Comparison of ENCODE assay signal across 9 cellular contexts in the genomic region with DNA sequence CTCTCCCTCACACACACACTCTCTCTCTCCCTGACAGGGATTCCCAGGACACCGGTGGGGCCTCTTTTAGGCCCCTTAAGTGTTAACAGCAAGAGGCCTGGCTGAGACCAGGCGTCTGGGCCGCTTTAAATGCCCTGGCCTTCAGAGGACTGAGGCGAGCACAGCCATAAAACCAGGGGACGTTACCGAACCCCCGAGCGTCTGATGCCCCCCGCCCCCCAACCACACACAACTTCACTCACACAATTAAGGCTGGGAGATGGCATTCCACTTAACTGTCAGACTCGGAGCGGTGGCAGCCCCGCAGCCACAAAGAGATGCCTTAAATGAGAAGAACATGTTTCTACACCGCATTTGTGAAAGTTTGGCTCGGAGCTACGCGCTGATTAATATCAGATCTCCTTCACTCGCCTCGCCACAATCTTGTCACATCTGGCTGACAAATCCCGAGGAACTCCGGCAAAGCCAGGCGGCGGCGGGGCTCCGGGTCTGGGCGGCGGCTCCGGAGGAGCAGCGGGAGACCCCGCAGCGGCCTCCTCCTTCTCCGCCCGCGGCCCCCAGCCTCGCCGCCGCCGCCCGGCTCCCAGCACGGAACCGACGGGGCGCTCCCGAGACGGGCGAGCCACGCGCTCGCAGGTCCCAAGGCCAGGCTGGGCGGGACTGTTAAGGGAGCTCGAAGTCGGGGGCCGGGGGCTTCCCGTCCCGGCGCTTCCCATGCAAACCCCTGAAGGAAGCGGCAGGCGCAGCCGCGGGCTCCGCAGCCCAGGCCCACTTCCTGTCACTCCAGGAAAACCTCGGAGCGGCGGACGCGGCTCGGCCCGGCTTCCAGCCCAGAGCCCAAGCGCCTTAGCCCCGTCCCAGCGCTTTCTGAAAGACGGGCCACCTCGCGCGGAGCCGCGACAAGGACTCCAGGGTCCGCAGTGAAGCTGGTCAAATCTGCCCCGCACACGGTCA. TPM values are rescaled to one million over a fixed set of nuclear protein-coding genes. Genes with fewer than 3 reads are reported as not detected.
DNase-seq lines count a peak whose midpoint lies in the region; ATAC-seq, FAIRE-seq and TF ChIP-seq lines count a peak whose summit lies in the region.
"Had no signal": no experiment of that assay in that cellular context is flagged by ENCODE, and none has a peak within 500 bp of the region (broad histone marks: within the 10 kb centered on the region; RNA-seq: fewer than 3 reads in every experiment).

No MANE protein-coding gene starts in this region.

- H3K27me3 ChIP-seq in liver (ENCODE audit: control insufficient read depth in 4 of 4, insufficient read depth in 4 of 4, low read length in 3 of 4) (peaks cover 0 to 25% (median 4%) of the 10 kb centered on the region in 4 donors), HepG2 (ENCODE audit: control insufficient read depth in 1 of 2, insufficient read depth in 2 of 2, low read length in 2 of 2) (peaks cover 0 to 9% of the 10 kb centered on the region in 2 experiments; a peak in 3 of 5 replicates), lung (ENCODE audit: control insufficient read depth, insufficient read depth) (peaks cover 9% of the 10 kb centered on the region), aorta (ENCODE audit: control insufficient read depth in 1 of 2, insufficient read depth in 2 of 2, low read length in 1 of 2) (peaks cover 0 to 3% of the 10 kb centered on the region in 2 donors)

- no peak overlapping the region for H3K9ac ChIP-seq in liver (ENCODE audit: low read depth in 1 of 2, low read length in 2 of 2)
- no peak overlapping the region for H3K9ac ChIP-seq in HepG2 (ENCODE audit: insufficient read depth, low read depth, low read length)

- no peak overlapping the region for H2AFZ ChIP-seq in HepG2 (ENCODE audit: low read length)

- no peak for ATAC-seq in HepG2
- peak; percentile 40 for ATAC-seq in lung (ENCODE audit: insufficient read depth, low FRiP score)
- peak; percentile 36 for ATAC-seq in aorta (ENCODE audit: low FRiP score)
- ATAC-seq in GM21367 (IDR thresholded peaks at IDR 0.05; ENCODE audit: unreplicated experiment): no peak
- ATAC-seq in HG02852 (IDR thresholded peaks at IDR 0.05; ENCODE audit: unreplicated experiment): no peak
- ATAC-seq in GM21619 (IDR thresholded peaks at IDR 0.05; ENCODE audit: unreplicated experiment): no peak

- TF ChIP-seq EP300 in HepG2 (IDR thresholded peaks at IDR 0.05; ENCODE audit: low read depth in 2 of 2, low read length in 2 of 2): no peak
- TF ChIP-seq EP300 in HepG2 (CRISPR knock-in tag; IDR thresholded peaks at IDR 0.05; ENCODE audit: borderline replicate concordance): no peak

- H3K36me3 ChIP-seq in liver (ENCODE audit: control insufficient read depth in 4 of 4, insufficient read depth in 3 of 4, low read depth in 1 of 4, low read length in 3 of 4) (no peaks in the 10 kb centered on the region), HepG2 (replicated peaks in 1 of 2; ENCODE audit: control insufficient read depth in 1 of 2, insufficient read depth in 2 of 2, low read length in 2 of 2) (no peaks in the 10 kb centered on the region), lung (ENCODE audit: control insufficient read depth in 2 of 2, insufficient read depth in 2 of 2, low read length in 2 of 2) (no peaks in the 10 kb centered on the region), aorta (ENCODE audit: control insufficient read depth in 1 of 2, insufficient read depth in 2 of 2, low read length in 1 of 2) (no peaks in the 10 kb centered on the region)

- H4K20me1 ChIP-seq in HepG2 (ENCODE audit: insufficient read depth, low read length): no peaks in the 10 kb centered on the region

- no peak overlapping the region for H3K4me2 ChIP-seq in HepG2 (ENCODE audit: low read depth, low read length)

- POLR2A ChIA-PET in HepG2 (lab: Yijun Ruan, JAX): no interaction called here

- H3K4me1 ChIP-seq in liver (ENCODE audit: control insufficient read depth in 4 of 4, insufficient read depth in 4 of 4, low read length in 3 of 4): peaks cover 0 to 8% (median 4%) of the 10 kb centered on the region in 4 donors
- no peaks in the 10 kb centered on the region for H3K4me1 ChIP-seq in HepG2 (ENCODE audit: insufficient read depth, low read length)
- peaks cover 0 to 7% of the 10 kb centered on the region in 2 donors for H3K4me1 ChIP-seq in lung (ENCODE audit: control insufficient read depth in 2 of 2, insufficient read depth in 2 of 2, low read length in 2 of 2)
- no peaks in the 10 kb centered on the region for H3K4me1 ChIP-seq in aorta (ENCODE audit: control insufficient read depth in 1 of 2, insufficient read depth in 2 of 2, low read length in 2 of 2)

- no peaks in the 10 kb centered on the region for H3K79me2 ChIP-seq in HepG2 (ENCODE audit: insufficient read depth, low read length)

- no TSS peak for BruUV-seq in HepG2 (replicated peaks; lab: Mats Ljungman, UMichigan)

- TF ChIP-seq RAD21 in liver (IDR thresholded peaks at IDR 0.05): no peak
- no peak for TF ChIP-seq RAD21 in HepG2 (CRISPR knock-in tag; IDR thresholded peaks at IDR 0.05)

- H3K4me3 ChIP-seq in liver (ENCODE audit: low read depth in 1 of 3, low read length in 3 of 3) (peak overlapping the region; percentile 2 to 39 (median 30)), HepG2 (replicated peaks in 1 of 3; ENCODE audit: insufficient read depth in 1 of 3, low read depth in 2 of 3, low read length in 3 of 3) (no peak overlapping the region), lung (peak overlapping the region; percentile 24), aorta (ENCODE audit: low read length in 2 of 2) (peak overlapping the region; percentile 17 to 31)

- DNase-seq in HepG2 (ENCODE audit: low spot score): no peak
- DNase-seq in dermis blood vessel endothelial cell: peak; percentile 50
- no peak for DNase-seq in lung (ENCODE audit: low spot score)
- DNase-seq in aorta: peak in 1 of 2 donors; percentile 78

- no peak for TF ChIP-seq POLR2A in HepG2 (IDR thresholded peaks at IDR 0.05; ENCODE audit: insufficient read depth in 1 of 2, low read depth in 2 of 2, low read length in 2 of 2)

- intact Hi-C loops in HepG2 (cut with micrococcal nuclease; ENCODE audit: unreplicated experiment) (no loop called here), aorta (cut with DNase I) (no loop called here)

- TF ChIP-seq CTCF in liver (IDR thresholded peaks at IDR 0.05; ENCODE audit: low read depth, low read length, missing input control) (no peak), HepG2 (CRISPR knock-in tag; IDR thresholded peaks at IDR 0.05) (no peak), lung (IDR thresholded peaks at IDR 0.05; ENCODE audit: control extremely low read depth, extremely low read depth) (no peak)

- WGBS in liver: 7% methylated on average over 79 of the region's 79 CpGs
- WGBS in HepG2 (ENCODE audit: low lambda C conversion rate): 61% methylated on average over 51 of the region's 79 CpGs
- WGBS in lung, 2 donors: 3 to 4% methylated on average over 74 to 79 of the region's 79 CpGs
- 8 to 9% methylated on average over 67 to 79 of the region's 79 CpGs for WGBS in aorta, 2 donors

- no peaks in the 10 kb centered on the region for H3K9me3 ChIP-seq in liver (ENCODE audit: control insufficient read depth in 4 of 4, low read length in 3 of 4)
- no peaks in the 10 kb centered on the region for H3K9me3 ChIP-seq in HepG2 (ENCODE audit: low read length)
- H3K9me3 ChIP-seq in lung (ENCODE audit: control insufficient read depth in 2 of 2, insufficient read depth in 1 of 2, low read length in 1 of 2): peaks cover 0 to 3% of the 10 kb centered on the region in 2 donors
- peaks cover 2% of the 10 kb centered on the region for H3K9me3 ChIP-seq in aorta (ENCODE audit: control insufficient read depth, low read length)

- in situ Hi-C loops in HepG2 (cut with HindIII; ENCODE audit: extremely low pct_ligation_motif_present, low pct_unique_long_range_greater_than_20kb): no loop called here

- H3K27ac ChIP-seq in liver (ENCODE audit: low read depth in 1 of 2, low read length in 2 of 2) (no peak overlapping the region), HepG2 (ENCODE audit: extremely low read length, insufficient read depth, low read length) (no peak overlapping the region), lung (ENCODE audit: low read depth in 1 of 2, low read length in 1 of 2) (no peak overlapping the region), aorta (ENCODE audit: low read depth in 1 of 2, low read length in 2 of 2) (no peak overlapping the region)

- no peak for FAIRE-seq in HepG2 (lab: Jason Lieb, UNC)

- CTCF ChIA-PET in HepG2 (lab: Yijun Ruan, JAX; ENCODE audit: low intra/inter-chr PET ratio, low total read pairs): no interaction called here

TF ChIP-seq in HepG2, 621 proteins besides CTCF, POLR2A, EP300 and RAD21 (continues in another document):
- TF ChIP-seq TAF1 (CRISPR knock-in tag; IDR thresholded peaks at IDR 0.05): no peak

RNA-seq across cellular contexts. Expression of a gene that starts 1.3 kb away (rescaled TPM):
- under 1 TPM; 0.14 to 0.17 TPM for total RNA-seq in liver
- under 1 TPM in 1 of 2 donors, not detected in 1; 0.07 TPM for polyA plus RNA-seq in liver
- total RNA-seq in HepG2 (2016; rRNA removed; fragmentation: Illumina TruSeq; extraction: Trizol): not detected in 2 replicates
- total RNA-seq in HepG2 (2016; cell fraction: cytosol; rRNA removed; fragmentation: Illumina TruSeq; extraction: Trizol; ENCODE audit: low read depth): not detected in 2 replicates
- not detected in 2 replicates for total RNA-seq in HepG2 (2016; cell fraction: insoluble cytoplasmic fraction; rRNA removed; fragmentation: Illumina TruSeq; extraction: Trizol)
- total RNA-seq in HepG2 (2016; cell fraction: membrane; rRNA removed; fragmentation: Illumina TruSeq; extraction: Trizol): not detected in 2 replicates
- total RNA-seq in HepG2 (2016; cell fraction: nucleus; rRNA removed; fragmentation: Illumina TruSeq; extraction: Trizol): not detected in 2 replicates
- not detected in 2 replicates for polyA plus RNA-seq in HepG2 (2011; rRNA removed)
- not detected in 2 replicates for polyA plus RNA-seq in HepG2 (2011; cell fraction: cytosol; rRNA removed)
- not detected in 2 replicates for polyA plus RNA-seq in HepG2 (2011; cell fraction: nucleus; rRNA removed)
- not detected in 2 replicates for polyA plus RNA-seq in HepG2 (2012)
- not detected in 2 replicates for polyA plus RNA-seq in HepG2 (2016; cell fraction: cytosol; fragmentation: Illumina TruSeq; extraction: Trizol; ENCODE audit: low read depth)
- polyA plus RNA-seq in HepG2 (2016; cell fraction: insoluble cytoplasmic fraction; fragmentation: Illumina TruSeq; extraction: Trizol; ENCODE audit: low read depth): not detected in 2 replicates
- polyA plus RNA-seq in HepG2 (2016; cell fraction: membrane; fragmentation: Illumina TruSeq; extraction: Trizol; ENCODE audit: low read depth): not detected in 2 replicates
- not detected in 2 replicates for polyA plus RNA-seq in HepG2 (2016; cell fraction: nucleus; fragmentation: Illumina TruSeq; extraction: Trizol; ENCODE audit: insufficient read depth, low read depth)
- polyA minus RNA-seq in HepG2 (2011; rRNA and poly(A)+ RNA removed; ENCODE audit: low replicate concordance): 0.05 TPM in 1 of 2 replicates, not detected in the other
- polyA minus RNA-seq in HepG2 (2011; cell fraction: cytosol; rRNA and poly(A)+ RNA removed): not detected in 2 replicates
- not detected in 2 replicates for polyA minus RNA-seq in HepG2 (2011; cell fraction: nucleus; rRNA and poly(A)+ RNA removed)
- total RNA-seq in dermis blood vessel endothelial cell: 0.56 and 0.85 TPM in 2 replicates
- total RNA-seq in lung: under 1 TPM; 0.25 to 0.40 TPM
- polyA plus RNA-seq in lung: under 1 TPM; 0.23 to 0.93 TPM
- under 1 TPM; 0.13 to 0.21 TPM for total RNA-seq in aorta
- polyA plus RNA-seq in aorta: not detected
- total RNA-seq: NCI-H460 had no signal

Comparison
In these comparisons a context has a peak if more than half of its experiments do, and no peak if none do; other contexts are left out.
1. H3K4me3 ChIP-seq: peak in liver (3 of 3), lung (single experiment) and aorta (2 of 2); none in HepG2 (0 of 3).
2. ATAC-seq: peak in lung (single experiment) and aorta (single experiment); none in HepG2 (single experiment), GM21367 (single experiment), HG02852 (single experiment) and GM21619 (single experiment).